ENCODE assay signal across 1 cellular context in the genomic region with DNA sequence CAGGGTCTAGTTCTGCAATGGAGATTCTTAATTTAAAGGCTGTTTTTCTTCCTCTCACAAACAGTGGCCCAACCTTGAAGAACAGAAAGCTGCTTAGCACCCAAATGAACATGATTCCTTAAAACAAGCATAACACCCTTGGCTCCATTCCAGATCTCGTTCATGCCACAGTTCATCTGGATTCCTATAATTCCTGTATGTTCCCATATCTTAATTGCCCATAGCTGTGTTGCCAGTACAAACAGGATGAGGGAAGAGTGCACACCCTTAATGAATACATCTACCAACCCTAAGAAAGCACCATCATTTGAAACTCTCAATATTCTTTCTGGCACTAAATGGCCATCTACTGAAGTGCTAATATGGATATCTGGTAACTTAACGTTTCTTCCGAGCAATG.
TF ChIP-seq lines count a peak whose summit lies in the region.

No MANE protein-coding gene starts in this region.

TF ChIP-seq in HEK293, 187 proteins besides CTCF, POLR2A, EP300 and RAD21 (continued from another document):
- TF ChIP-seq, protein P1, sequence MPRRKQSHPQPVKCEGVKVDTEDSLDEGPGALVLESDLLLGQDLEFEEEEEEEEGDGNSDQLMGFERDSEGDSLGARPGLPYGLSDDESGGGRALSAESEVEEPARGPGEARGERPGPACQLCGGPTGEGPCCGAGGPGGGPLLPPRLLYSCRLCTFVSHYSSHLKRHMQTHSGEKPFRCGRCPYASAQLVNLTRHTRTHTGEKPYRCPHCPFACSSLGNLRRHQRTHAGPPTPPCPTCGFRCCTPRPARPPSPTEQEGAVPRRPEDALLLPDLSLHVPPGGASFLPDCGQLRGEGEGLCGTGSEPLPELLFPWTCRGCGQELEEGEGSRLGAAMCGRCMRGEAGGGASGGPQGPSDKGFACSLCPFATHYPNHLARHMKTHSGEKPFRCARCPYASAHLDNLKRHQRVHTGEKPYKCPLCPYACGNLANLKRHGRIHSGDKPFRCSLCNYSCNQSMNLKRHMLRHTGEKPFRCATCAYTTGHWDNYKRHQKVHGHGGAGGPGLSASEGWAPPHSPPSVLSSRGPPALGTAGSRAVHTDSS (tag by site-specific recombination; IDR thresholded peaks at IDR 0.05) = no peak
- TF ChIP-seq, protein P2, sequence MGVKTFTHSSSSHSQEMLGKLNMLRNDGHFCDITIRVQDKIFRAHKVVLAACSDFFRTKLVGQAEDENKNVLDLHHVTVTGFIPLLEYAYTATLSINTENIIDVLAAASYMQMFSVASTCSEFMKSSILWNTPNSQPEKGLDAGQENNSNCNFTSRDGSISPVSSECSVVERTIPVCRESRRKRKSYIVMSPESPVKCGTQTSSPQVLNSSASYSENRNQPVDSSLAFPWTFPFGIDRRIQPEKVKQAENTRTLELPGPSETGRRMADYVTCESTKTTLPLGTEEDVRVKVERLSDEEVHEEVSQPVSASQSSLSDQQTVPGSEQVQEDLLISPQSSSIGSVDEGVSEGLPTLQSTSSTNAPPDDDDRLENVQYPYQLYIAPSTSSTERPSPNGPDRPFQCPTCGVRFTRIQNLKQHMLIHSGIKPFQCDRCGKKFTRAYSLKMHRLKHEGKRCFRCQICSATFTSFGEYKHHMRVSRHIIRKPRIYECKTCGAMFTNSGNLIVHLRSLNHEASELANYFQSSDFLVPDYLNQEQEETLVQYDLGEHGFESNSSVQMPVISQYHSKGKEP (tag by site-specific recombination; IDR thresholded peaks at IDR 0.05) = no peak
- TF ChIP-seq ZNF341 (tag by site-specific recombination; IDR thresholded peaks at IDR 0.05; ENCODE audit: low read depth) (no peak), ZBTB20 (tag by site-specific recombination; IDR thresholded peaks at IDR 0.05) (no peak), FEZF1 (tag by site-specific recombination; IDR thresholded peaks at IDR 0.05) (peak; percentile 62)
- TF ChIP-seq, protein P3, sequence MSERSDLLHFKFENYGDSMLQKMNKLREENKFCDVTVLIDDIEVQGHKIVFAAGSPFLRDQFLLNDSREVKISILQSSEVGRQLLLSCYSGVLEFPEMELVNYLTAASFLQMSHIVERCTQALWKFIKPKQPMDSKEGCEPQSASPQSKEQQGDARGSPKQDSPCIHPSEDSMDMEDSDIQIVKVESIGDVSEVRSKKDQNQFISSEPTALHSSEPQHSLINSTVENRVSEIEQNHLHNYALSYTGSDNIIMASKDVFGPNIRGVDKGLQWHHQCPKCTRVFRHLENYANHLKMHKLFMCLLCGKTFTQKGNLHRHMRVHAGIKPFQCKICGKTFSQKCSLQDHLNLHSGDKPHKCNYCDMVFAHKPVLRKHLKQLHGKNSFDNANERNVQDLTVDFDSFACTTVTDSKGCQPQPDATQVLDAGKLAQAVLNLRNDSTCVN (tag by site-specific recombination; optimal IDR thresholded peaks at IDR 0.05) = no peak
